ENCODE assay signal across 23 cellular contexts in genomic region chr16:9800180-9800738, GRCh38.
DNase-seq lines count a peak whose midpoint lies in the region; TF ChIP-seq lines count a peak whose summit lies in the region.
"Had no signal": no experiment of that assay in that cellular context is flagged by ENCODE, and none has a peak within 500 bp of the region (broad histone marks: within the 10 kb centered on the region; RNA-seq: fewer than 3 reads in every experiment).

No MANE protein-coding gene starts in this region.

- DNase-seq in AG09309 (ENCODE audit: low read depth), result peak; percentile 7
- peak; percentile 54 for DNase-seq in GM04503 (ENCODE audit: low read depth)
- DNase-seq in RPMI7951 (ENCODE audit: low read depth), result peak; percentile 7
- peak; percentile 9 to 27 for DNase-seq in foreskin fibroblast
- DNase-seq in T-helper 2 cell, result no peak
- DNase-seq in activated CD4-positive, alpha-beta T cell treated with anti-CD3 and anti-CD28 coated beads for 1 hour, result no peak
- no peak for DNase-seq in stimulated activated CD4-positive, alpha-beta T cell treated with anti-CD3 and anti-CD28 coated beads, Interleukin-4, amount 100 ng/mL, for 1 hour
- DNase-seq in Ammon's horn (ENCODE audit: low spot score), result no peak
- DNase-seq: 8988T; AML-193; C1 segment of cervical spinal cord; CD4-positive, alpha-beta memory T cell; COR-L47; DMS79; IMR-90; KG1; MM.1S; NCI-H2029 treated with DMSO at 0.1 percent for 48 hours; NCI-H2227 treated with DMSO at 0.1 percent for 48 hours; NCI-H526 treated with DMSO at 0.1 percent for 48 hours; Peyer's patch; SIG-M5 had no signal

- no peak overlapping the region for H3K4me3 ChIP-seq in AG09309 (ENCODE audit: control insufficient read depth, low read depth, low read length)
- no peak overlapping the region for H3K4me3 ChIP-seq in foreskin fibroblast (ENCODE audit: low read depth in 1 of 2, low read length in 2 of 2)
- H3K4me3 ChIP-seq: Peyer's patch, SK-N-MC had no signal

- TF ChIP-seq CTCF in AG09309 (IDR thresholded peaks at IDR 0.05; ENCODE audit: control insufficient read depth, insufficient read depth, low read depth, low read length, missing control alignments), result no peak
- no peak for TF ChIP-seq CTCF in foreskin fibroblast (IDR thresholded peaks at IDR 0.05; ENCODE audit: low read depth, low read length)

Comparison
In these comparisons a context has a peak if more than half of its experiments do, and no peak if none do; other contexts are left out.
1. DNase-seq: peak in AG09309 (single experiment), GM04503 (single experiment), RPMI7951 (single experiment) and foreskin fibroblast (2 of 2); none in T-helper 2 cell (0 of 5), activated CD4-positive, alpha-beta T cell treated with anti-CD3 and anti-CD28 coated beads for 1 hour (single experiment), stimulated activated CD4-positive, alpha-beta T cell treated with anti-CD3 and anti-CD28 coated beads, Interleukin-4, amount 100 ng/mL, for 1 hour (single experiment) and Ammon's horn (single experiment).